Comparison of ENCODE assay signal across 21 cellular contexts in the genomic region with DNA sequence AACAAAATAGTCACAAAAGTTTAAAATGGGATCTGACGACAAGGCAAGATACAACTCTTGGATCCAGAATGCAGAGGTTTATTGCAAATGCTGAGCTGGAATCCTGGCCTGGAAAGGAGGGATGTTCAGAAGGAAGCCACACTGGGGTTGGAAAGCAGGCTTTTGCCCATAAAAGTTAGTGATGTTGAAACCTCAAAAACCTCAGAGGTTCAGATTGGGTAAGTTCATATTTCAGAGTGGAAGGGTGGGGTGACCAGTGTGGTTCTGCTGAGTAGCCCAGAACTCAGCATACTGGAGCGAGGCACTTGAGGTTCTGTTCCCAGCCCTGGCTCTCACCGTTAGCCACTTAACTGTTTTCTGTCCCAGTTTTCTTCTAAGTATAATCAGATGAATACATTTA.
DNase-seq lines count a peak whose midpoint lies in the region; ATAC-seq, FAIRE-seq and TF ChIP-seq lines count a peak whose summit lies in the region.
"Had no signal": no experiment of that assay in that cellular context is flagged by ENCODE, and none has a peak within 500 bp of the region (broad histone marks: within the 10 kb centered on the region; RNA-seq: fewer than 3 reads in every experiment).

No MANE protein-coding gene starts in this region.

- H4K20me1 ChIP-seq in GM23248 (ENCODE audit: insufficient read depth) (no peaks in the 10 kb centered on the region), keratinocyte (ENCODE audit: control insufficient read depth, extremely low read depth, insufficient read depth, low read length) (no peaks in the 10 kb centered on the region)

- no peak for ATAC-seq in activated T-cell treated with anti-CD3 and anti-CD28 coated beads, Interleukin-2, amount 50 U/mL, for 72 hours (replicated peaks in 1 of 2)
- no peak for ATAC-seq in lower lobe of right lung
- ATAC-seq: left lobe of liver, psoas muscle had no signal

- WGBS in GM23248 (ENCODE audit: low coverage in 1 of 2, low lambda C conversion rate in 2 of 2, missing lambda C conversion rate in 2 of 2), 2 experiments: 22 to 30% methylated on average over 3 of the region's 3 CpGs

- no peaks in the 10 kb centered on the region for H3K36me3 Mint-ChIP-seq in activated T-cell treated with anti-CD3 and anti-CD28 coated beads, Interleukin-2, amount 50 U/mL, for 72 hours (ENCODE audit: insufficient read depth in 2 of 2)
- H3K36me3 Mint-ChIP-seq: activated naive CD8-positive, alpha-beta T cell had no signal

- H3K9me2 ChIP-seq in GM23248 (ENCODE audit: insufficient read depth): no peaks in the 10 kb centered on the region

- DNase-seq in AG08396 (ENCODE audit: low spot score) (peak; percentile 9), GM23248 (peak; percentile 82), amniotic epithelial cell (ENCODE audit: low read depth) (peak; percentile 71), keratinocyte (ENCODE audit: low read depth, low spot score) (no peak), NCI-H345 (lab: John Stamatoyannopoulos, UW) (no peak), lower lobe of right lung (no peak)
- DNase-seq in activated T-cell treated with anti-CD3 and anti-CD28 coated beads, Interleukin-2, amount 50 U/mL, for 72 hours: no peak
- no peak for DNase-seq in activated naive CD4-positive, alpha-beta T cell treated with Interleukin-2 at 50 U/mL for 16 hours
- DNase-seq: activated CD4-positive, CD25-positive, alpha-beta regulatory T cell; activated T-cell treated with anti-CD3 and anti-CD28 coated beads, Interleukin-2, amount 50 U/mL, for 48 hours; cortex of kidney; DND-41; GOT3; Karpas-422; NCI-H510A; psoas muscle; SHP77 treated with DMSO at 0.1 percent for 48 hours had no signal

- TF ChIP-seq CTCF in keratinocyte (optimal IDR thresholded peaks at IDR 0.05 in 1 of 3, IDR thresholded peaks at IDR 0.05 in 1 of 3, conservative IDR thresholded peaks at IDR 0.05 in 1 of 3; ENCODE audit: extremely low read depth in 1 of 3, insufficient read depth in 2 of 3, low read length in 3 of 3) (no peak), lower lobe of right lung (IDR thresholded peaks at IDR 0.05) (no peak)

- H3K36me3 ChIP-seq in GM23248 (ENCODE audit: low read depth) (no peaks in the 10 kb centered on the region), keratinocyte (ENCODE audit: control insufficient read depth in 2 of 2, extremely low read depth in 1 of 2, insufficient read depth in 2 of 2, low read length in 2 of 2) (no peaks in the 10 kb centered on the region), lower lobe of right lung (no peaks in the 10 kb centered on the region)

- no peaks in the 10 kb centered on the region for H3K9me3 ChIP-seq in GM23248 (ENCODE audit: low read depth)
- H3K9me3 ChIP-seq in keratinocyte (ENCODE audit: control insufficient read depth, low read depth, low read length): no peaks in the 10 kb centered on the region
- H3K9me3 ChIP-seq in lower lobe of right lung: no peaks in the 10 kb centered on the region
- H3K9me3 ChIP-seq: psoas muscle had no signal

- H3K4me3 Mint-ChIP-seq in activated T-cell treated with anti-CD3 and anti-CD28 coated beads, Interleukin-2, amount 50 U/mL, for 72 hours: no peak overlapping the region
- H3K4me3 Mint-ChIP-seq: activated naive CD8-positive, alpha-beta T cell; neural crest cell had no signal

- no peaks in the 10 kb centered on the region for H3K4me1 Mint-ChIP-seq in activated T-cell treated with anti-CD3 and anti-CD28 coated beads, Interleukin-2, amount 50 U/mL, for 72 hours (ENCODE audit: low read depth)
- H3K4me1 Mint-ChIP-seq: neural crest cell had no signal

- no peaks in the 10 kb centered on the region for H3K27me3 Mint-ChIP-seq in activated T-cell treated with anti-CD3 and anti-CD28 coated beads, Interleukin-2, amount 50 U/mL, for 72 hours (ENCODE audit: low read depth)
- H3K27me3 Mint-ChIP-seq: activated naive CD8-positive, alpha-beta T cell had no signal

- no peak for FAIRE-seq in keratinocyte (lab: Jason Lieb, UNC)
- FAIRE-seq: HTR-8/SVneo had no signal

- dilution Hi-C loops in keratinocyte (cut with MboI; ENCODE audit: extremely low pct_ligation_motif_present, low sequenced_read_pairs): no loop called here

- H3K4me2 ChIP-seq in GM23248 (ENCODE audit: unreplicated experiment) (peak overlapping the region; percentile 66), keratinocyte (ENCODE audit: control insufficient read depth, extremely low read depth, insufficient read depth, low read depth, low read length) (no peak overlapping the region)

- peaks cover 38% of the 10 kb centered on the region for H3K4me1 ChIP-seq in GM23248 (ENCODE audit: insufficient read depth)
- H3K4me1 ChIP-seq in keratinocyte (ENCODE audit: control insufficient read depth, extremely low read depth, insufficient read depth, low read length): peaks cover 4% of the 10 kb centered on the region
- H3K4me1 ChIP-seq in lower lobe of right lung: no peaks in the 10 kb centered on the region
- H3K4me1 ChIP-seq: psoas muscle had no signal

- no peaks in the 10 kb centered on the region for H3K9me1 ChIP-seq in keratinocyte (ENCODE audit: control insufficient read depth, extremely low read depth, insufficient read depth, low read length)

- H3K4me3 ChIP-seq in GM23248: peak overlapping the region; percentile 25; the same call in 1 of the 2 replicates
- H3K4me3 ChIP-seq in keratinocyte (ENCODE audit: control insufficient read depth in 2 of 3, extremely low read depth in 1 of 3, insufficient read depth in 2 of 3, low read depth in 1 of 3, low read length in 3 of 3): no peak overlapping the region
- H3K4me3 ChIP-seq in lower lobe of right lung: no peak overlapping the region
- H3K4me3 ChIP-seq: psoas muscle had no signal

- H3K9me3 Mint-ChIP-seq in activated T-cell treated with anti-CD3 and anti-CD28 coated beads, Interleukin-2, amount 50 U/mL, for 72 hours: peaks cover 4 to 9% of the 10 kb centered on the region in 2 donors

- H3K27ac ChIP-seq in GM23248 (peak overlapping the region; percentile 50), keratinocyte (ENCODE audit: control insufficient read depth, insufficient read depth, low read length) (no peak overlapping the region), lower lobe of right lung (no peak overlapping the region)
- H3K27ac ChIP-seq: psoas muscle had no signal

- peaks cover 30% of the 10 kb centered on the region; the same call in 1 of the 2 replicates for H3F3A ChIP-seq in GM23248 (ENCODE audit: insufficient read depth)

- no peak overlapping the region for H3K27ac Mint-ChIP-seq in activated T-cell treated with anti-CD3 and anti-CD28 coated beads, Interleukin-2, amount 50 U/mL, for 72 hours
- H3K27ac Mint-ChIP-seq: activated naive CD8-positive, alpha-beta T cell had no signal

- H3K79me2 ChIP-seq in GM23248 (ENCODE audit: insufficient read depth) (no peaks in the 10 kb centered on the region), keratinocyte (ENCODE audit: control insufficient read depth, insufficient read depth, low read length) (no peaks in the 10 kb centered on the region)

- H3K27me3 ChIP-seq in GM23248 (replicated peaks; ENCODE audit: insufficient read depth) (no peaks in the 10 kb centered on the region), keratinocyte (ENCODE audit: control insufficient read depth, extremely low read depth, insufficient read depth, low read length) (no peaks in the 10 kb centered on the region), lower lobe of right lung (ENCODE audit: low read depth) (no peaks in the 10 kb centered on the region)

- intact Hi-C loops in lower lobe of right lung (cut with DNase I): no loop called here

- in situ Hi-C loops in GM23248 (cut with MboI): no loop called here

- 0 out of 2 replicates have a peak overlapping the region, but pooled peaks have one; percentile 8 for H3K9ac ChIP-seq in GM23248
- H3K9ac ChIP-seq in keratinocyte (ENCODE audit: control insufficient read depth, extremely low read depth, insufficient read depth, low read length): no peak overlapping the region

- peak overlapping the region; percentile 49 for H2AFZ ChIP-seq in GM23248
- peak overlapping the region; percentile 15 for H2AFZ ChIP-seq in keratinocyte (ENCODE audit: control insufficient read depth, low read length)

Comparison
In these comparisons a context has a peak if more than half of its experiments do, and no peak if none do; other contexts are left out.
1. DNase-seq: peak in AG08396 (single experiment), GM23248 (single experiment) and amniotic epithelial cell (single experiment); none in keratinocyte (single experiment), NCI-H345 (single experiment), activated T-cell treated with anti-CD3 and anti-CD28 coated beads, Interleukin-2, amount 50 U/mL, for 72 hours (0 of 2), lower lobe of right lung (single experiment) and activated naive CD4-positive, alpha-beta T cell treated with Interleukin-2 at 50 U/mL for 16 hours (single experiment).